In the genomic region with DNA sequence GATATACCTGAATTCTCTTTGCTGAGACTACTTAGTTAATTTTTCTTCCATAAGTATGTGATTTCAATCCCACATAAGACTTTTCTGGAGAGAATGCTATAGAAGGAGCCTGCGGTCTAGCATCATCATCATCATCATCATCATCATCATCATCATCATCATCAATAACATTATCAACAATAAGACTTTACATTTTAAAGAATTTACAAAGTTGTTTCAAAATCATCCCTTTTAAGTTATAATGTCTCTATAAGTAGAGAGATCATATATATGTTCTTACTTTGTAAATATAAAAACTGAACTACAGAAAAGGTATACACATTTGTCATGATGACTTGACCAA, we compare ENCODE assay signal across 18 cellular contexts.
A peak's percentile ranks its signal among the peaks of the same experiment; 100 is the strongest.
DNase-seq lines count a peak whose midpoint lies in the region; ATAC-seq, FAIRE-seq and TF ChIP-seq lines count a peak whose summit lies in the region.
"Had no signal": no experiment of that assay in that cellular context is flagged by ENCODE, and none has a peak within 500 bp of the region (broad histone marks: within the 10 kb centered on the region; RNA-seq: fewer than 3 reads in every experiment).

No MANE protein-coding gene starts in this region.

- no peak overlapping the region for H2BK12ac ChIP-seq in H9 (ENCODE audit: insufficient read length, low read depth, low read length)

- no peak overlapping the region for H3K4ac ChIP-seq in H9 (ENCODE audit: low read depth, low read length)

- no peak overlapping the region for H3K4me3 Mint-ChIP-seq in H9
- H3K4me3 Mint-ChIP-seq: CD4-positive, alpha-beta T cell had no signal

- H4K20me1 ChIP-seq in H9 (ENCODE audit: control insufficient read depth, insufficient read depth, insufficient read length), result no peaks in the 10 kb centered on the region

- TF ChIP-seq POLR2A in stomach (IDR thresholded peaks at IDR 0.05), result no peak

- CTCF ChIA-PET in RWPE1 (lab: Yijun Ruan, JAX), result no interaction called here

- ATAC-seq in mucosa of descending colon (no peak), GM19467 (IDR thresholded peaks at IDR 0.05; ENCODE audit: unreplicated experiment) (no peak)
- ATAC-seq: A549, K562 had no signal

- WGBS in H9 (ENCODE audit: extremely low coverage, insufficient read length, low lambda C conversion rate), result no CpG with 5 or more reads among the region's 1 CpG
- WGBS in stomach, 5 donors, result 53 to 98% (median 97%) methylated on average over 1 of the region's 1 CpG

- no peaks in the 10 kb centered on the region; the same call in 1 of the 2 replicates for H3K79me2 ChIP-seq in H9 (ENCODE audit: insufficient read depth, low read length)

- H3K4me3 ChIP-seq in HUES48 (ENCODE audit: low read depth, low read length) (no peak overlapping the region), stomach (no peak overlapping the region), mucosa of descending colon (no peak overlapping the region)
- H3K4me3 ChIP-seq: A549, K562 had no signal

- no peak overlapping the region for H3K56ac ChIP-seq in H9 (ENCODE audit: insufficient read length, low read depth, low read length)

- H4K5ac ChIP-seq in H9 (ENCODE audit: insufficient read length, low read depth, low read length), result no peak overlapping the region

- H3K36me3 ChIP-seq in HUES48 (ENCODE audit: control insufficient read depth, insufficient read depth, low read length) (no peaks in the 10 kb centered on the region), stomach (no peaks in the 10 kb centered on the region), mucosa of descending colon (ENCODE audit: low read depth) (no peaks in the 10 kb centered on the region)

- H3K4me2 ChIP-seq in H9 (ENCODE audit: insufficient read depth, insufficient read length, low read length), result no peak overlapping the region
- H3K4me2 ChIP-seq: A549 had no signal

- no peak overlapping the region for H2AFZ ChIP-seq in H9 (ENCODE audit: low read length)

- TF ChIP-seq EP300 in stomach (IDR thresholded peaks at IDR 0.05), result no peak

- FAIRE-seq in frontal cortex (lab: Jason Lieb, UNC), result peak; percentile 15
- FAIRE-seq: A549, G401.6, GM12891, GM18507, K562 had no signal

- intact Hi-C loops in stomach (cut with DNase I; ENCODE audit: low total_unique reads), result no loop called here
- intact Hi-C loops in mucosa of descending colon (cut with DNase I, micrococcal nuclease), result no loop called here

- TF ChIP-seq CTCF in H9 (conservative IDR thresholded peaks at IDR 0.05) (no peak), RWPE1 (conservative IDR thresholded peaks at IDR 0.05; ENCODE audit: low read depth) (no peak), stomach (IDR thresholded peaks at IDR 0.05) (no peak), mucosa of descending colon (IDR thresholded peaks at IDR 0.05) (no peak)

- no peaks in the 10 kb centered on the region for H3K36me3 Mint-ChIP-seq in H9 (ENCODE audit: insufficient read depth in 1 of 3, low read depth in 3 of 3)

- no peaks in the 10 kb centered on the region for H3K9me3 Mint-ChIP-seq in H9

- H3K79me1 ChIP-seq in H9 (ENCODE audit: insufficient read depth, low read depth, low read length, poor library complexity, severe bottlenecking), result no peaks in the 10 kb centered on the region

- no peaks in the 10 kb centered on the region for H3K27me3 Mint-ChIP-seq in H9 (ENCODE audit: low read depth)
- H3K27me3 Mint-ChIP-seq: CD4-positive, alpha-beta T cell had no signal

- no peaks in the 10 kb centered on the region for H3K9me3 ChIP-seq in H9 (ENCODE audit: control insufficient read depth, low read depth, low read length)
- H3K9me3 ChIP-seq in HUES48 (ENCODE audit: control insufficient read depth, insufficient read depth, low read length), result no peaks in the 10 kb centered on the region
- no peaks in the 10 kb centered on the region for H3K9me3 ChIP-seq in stomach
- no peaks in the 10 kb centered on the region for H3K9me3 ChIP-seq in mucosa of descending colon
- H3K9me3 ChIP-seq: A549, Caco-2 had no signal

- no peaks in the 10 kb centered on the region for H3K23me2 ChIP-seq in H9 (ENCODE audit: insufficient read length, low read depth, low read length, poor library complexity, severe bottlenecking)

- H3K4me1 ChIP-seq in H9 (ENCODE audit: insufficient read depth, low read length) (peaks cover 2% of the 10 kb centered on the region; the same call in 1 of the 2 replicates), HUES48 (ENCODE audit: control insufficient read depth, insufficient read depth, low read length) (peaks cover 28% of the 10 kb centered on the region), stomach (peaks cover 0 to 16% (median 11%) of the 10 kb centered on the region in 4 donors), mucosa of descending colon (ENCODE audit: low read depth) (no peaks in the 10 kb centered on the region)
- H3K4me1 ChIP-seq: Caco-2 had no signal

- no peak overlapping the region for H3K18ac ChIP-seq in H9 (ENCODE audit: insufficient read length, low read depth, low read length)

- H3K27me3 ChIP-seq in H9 (ENCODE audit: insufficient read depth, low read length) (no peaks in the 10 kb centered on the region), HUES48 (ENCODE audit: control insufficient read depth, insufficient read depth, low read length) (no peaks in the 10 kb centered on the region), stomach (no peaks in the 10 kb centered on the region)

- no peak overlapping the region for H2BK5ac ChIP-seq in H9 (ENCODE audit: insufficient read length, low read length)

- H2BK120ac ChIP-seq in H9 (ENCODE audit: low read depth, low read length, poor library complexity, severe bottlenecking), result no peak overlapping the region

- no peak overlapping the region for H2BK20ac ChIP-seq in H9 (ENCODE audit: low read depth, low read length, poor library complexity, severe bottlenecking)

- H3K9ac ChIP-seq in H9 (ENCODE audit: extremely low read depth, insufficient read length, low read length) (no peak overlapping the region), HUES48 (ENCODE audit: low read depth, low read length) (no peak overlapping the region)

- H3K23ac ChIP-seq in H9 (ENCODE audit: insufficient read length, low read depth, low read length), result no peak overlapping the region

- H3K4me1 Mint-ChIP-seq in H9, result peaks cover 27 to 34% of the 10 kb centered on the region in 2 experiments

- H3K27ac Mint-ChIP-seq in H9, result peak overlapping the region in 2 of 3 experiments; percentile 13 to 95; a peak in 4 of 7 replicates
- H3K27ac Mint-ChIP-seq: CD4-positive, alpha-beta T cell had no signal

- H4K91ac ChIP-seq in H9 (ENCODE audit: insufficient read length, low read depth, low read length), result no peak overlapping the region

- POLR2A ChIA-PET in RWPE1 (lab: Yijun Ruan, JAX; ENCODE audit: low non-redundant PET), result no interaction called here

- DNase-seq in H9 (no peak), frontal cortex (ENCODE audit: low spot score in 2 of 2) (no peak), RWPE1 (ENCODE audit: low spot score) (no peak), stomach (no peak), mucosa of descending colon (no peak)
- DNase-seq: AML-193; Caco-2; CD4-positive, alpha-beta T cell; GOT3; H7 had no signal

- H2BK15ac ChIP-seq in H9 (ENCODE audit: low read depth, low read length), result no peak overlapping the region

- no peak overlapping the region for H3T11ph ChIP-seq in H9 (ENCODE audit: low read length)

- H3K27ac ChIP-seq in H9 (ENCODE audit: insufficient read length, low read depth, low read length) (no peak overlapping the region), HUES48 (ENCODE audit: low read depth, low read length) (peak overlapping the region; percentile 78), RWPE1 (no peak overlapping the region), stomach (no peak overlapping the region)
- H3K27ac ChIP-seq: A549, C4-2B had no signal

- H3K14ac ChIP-seq in H9 (ENCODE audit: insufficient read depth, low read length), result no peak overlapping the region

- no peak overlapping the region for H4K8ac ChIP-seq in H9 (replicated peaks; ENCODE audit: insufficient read length, low read depth, low read length)

- H2AK5ac ChIP-seq in H9 (ENCODE audit: insufficient read length, low read length), result no peak overlapping the region
